In the genomic region with DNA sequence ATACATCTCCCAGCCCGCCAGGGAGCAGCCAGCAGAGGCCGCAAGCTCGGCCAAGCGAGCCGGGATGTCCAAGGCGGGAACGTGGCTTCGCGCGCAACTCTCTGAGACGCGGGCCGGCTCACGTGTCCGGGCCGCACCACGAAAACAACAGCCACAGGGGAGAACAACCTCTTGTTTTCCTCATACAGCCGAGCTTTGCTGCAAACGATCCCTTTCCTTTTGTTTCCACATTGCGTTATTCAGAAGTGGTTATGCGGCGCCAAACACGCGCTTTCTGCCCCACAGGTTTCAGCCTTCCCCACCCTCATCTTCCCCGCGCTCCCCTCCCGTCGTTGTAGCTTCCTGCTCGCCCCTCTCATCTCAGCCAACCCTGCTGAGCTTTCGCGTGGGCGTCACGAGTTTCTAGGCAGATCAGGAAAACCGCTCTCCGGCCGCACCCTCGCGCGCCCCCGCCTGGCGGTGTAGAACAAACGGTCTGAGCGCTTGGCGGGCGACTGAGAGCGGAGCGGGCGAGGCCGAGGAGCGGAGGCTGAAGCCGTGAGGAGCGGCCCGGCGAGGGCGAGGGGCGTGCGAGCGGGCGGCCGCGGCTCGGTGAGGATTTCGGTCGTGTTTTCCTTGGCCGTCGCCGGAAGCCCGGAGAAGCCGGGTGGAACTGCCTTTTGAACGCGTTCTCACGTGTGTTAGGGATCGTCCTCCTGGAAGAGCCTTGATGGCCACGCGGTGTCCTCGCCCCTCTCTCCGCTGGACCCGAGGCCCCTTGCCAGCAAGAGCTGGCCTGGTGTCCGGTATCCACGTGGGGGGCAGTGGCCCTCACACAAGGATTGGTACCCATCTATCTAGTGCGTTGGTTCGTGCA, we compare ENCODE assay signal across 1 cellular context.
A peak's percentile ranks its signal among the peaks of the same experiment; 100 is the strongest.
TF ChIP-seq lines count a peak whose summit lies in the region.

No MANE protein-coding gene starts in this region.

TF ChIP-seq in K562, 482 proteins besides CTCF, POLR2A, EP300 and RAD21 (continued from another document and continues in another):
- TF ChIP-seq, protein P1, sequence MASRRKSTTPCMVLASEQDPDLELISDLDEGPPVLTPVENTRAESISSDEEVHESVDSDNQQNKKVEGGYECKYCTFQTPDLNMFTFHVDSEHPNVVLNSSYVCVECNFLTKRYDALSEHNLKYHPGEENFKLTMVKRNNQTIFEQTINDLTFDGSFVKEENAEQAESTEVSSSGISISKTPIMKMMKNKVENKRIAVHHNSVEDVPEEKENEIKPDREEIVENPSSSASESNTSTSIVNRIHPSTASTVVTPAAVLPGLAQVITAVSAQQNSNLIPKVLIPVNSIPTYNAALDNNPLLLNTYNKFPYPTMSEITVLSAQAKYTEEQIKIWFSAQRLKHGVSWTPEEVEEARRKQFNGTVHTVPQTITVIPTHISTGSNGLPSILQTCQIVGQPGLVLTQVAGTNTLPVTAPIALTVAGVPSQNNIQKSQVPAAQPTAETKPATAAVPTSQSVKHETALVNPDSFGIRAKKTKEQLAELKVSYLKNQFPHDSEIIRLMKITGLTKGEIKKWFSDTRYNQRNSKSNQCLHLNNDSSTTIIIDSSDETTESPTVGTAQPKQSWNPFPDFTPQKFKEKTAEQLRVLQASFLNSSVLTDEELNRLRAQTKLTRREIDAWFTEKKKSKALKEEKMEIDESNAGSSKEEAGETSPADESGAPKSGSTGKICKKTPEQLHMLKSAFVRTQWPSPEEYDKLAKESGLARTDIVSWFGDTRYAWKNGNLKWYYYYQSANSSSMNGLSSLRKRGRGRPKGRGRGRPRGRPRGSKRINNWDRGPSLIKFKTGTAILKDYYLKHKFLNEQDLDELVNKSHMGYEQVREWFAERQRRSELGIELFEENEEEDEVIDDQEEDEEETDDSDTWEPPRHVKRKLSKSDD (conservative IDR thresholded peaks at IDR 0.05; ENCODE audit: low read length): peak; percentile 56; the same call in 1 of the 2 replicates
- TF ChIP-seq COPS2 (conservative IDR thresholded peaks at IDR 0.05) (no peak), ATF1 (CRISPR knock-in tag; IDR thresholded peaks at IDR 0.05) (peak; percentile 67; the same call in 1 of the 2 replicates), ATF1 (tag; IDR thresholded peaks at IDR 0.05) (peak; percentile 99), BCOR (IDR thresholded peaks at IDR 0.05) (no peak), E4F1 (CRISPR knock-in tag; IDR thresholded peaks at IDR 0.05; ENCODE audit: borderline replicate concordance) (no peak), ZNF398 (CRISPR knock-in tag; IDR thresholded peaks at IDR 0.05) (no peak), KDM5B (IDR thresholded peaks at IDR 0.05; ENCODE audit: insufficient replicate concordance, low read depth, low read length) (no peak), ZNF384 (IDR thresholded peaks at IDR 0.05; ENCODE audit: low read depth, low read length) (no peak), RFX5 (IDR thresholded peaks at IDR 0.05; ENCODE audit: low read depth, low read length) (peak; percentile 97), MAZ (CRISPR knock-in tag; conservative IDR thresholded peaks at IDR 0.05 in 1 of 2, IDR thresholded peaks at IDR 0.05 in 1 of 2) (peak in 1 of 2 experiments; percentile 88; a peak in 3 of 4 replicates), JUND (IDR thresholded peaks at IDR 0.05; ENCODE audit: borderline replicate concordance, low read depth, low read length) (peak; percentile 97), JUND (tag; IDR thresholded peaks at IDR 0.05; ENCODE audit: borderline replicate concordance, low read depth, low read length) (peak; percentile 53; the same call in 1 of the 3 replicates), CC2D1A (IDR thresholded peaks at IDR 0.05) (no peak; the same call in 1 of the 2 replicates), ZNF24 (IDR thresholded peaks at IDR 0.05) (peak; percentile 69; the same call in 1 of the 2 replicates), TSHZ1 (CRISPR knock-in tag; IDR thresholded peaks at IDR 0.05) (peak; percentile 75), HNRNPH1 (optimal IDR thresholded peaks at IDR 0.05; ENCODE audit: low read depth, low read length) (no peak), ZNF644 (tag; IDR thresholded peaks at IDR 0.05; ENCODE audit: low read depth) (0 out of 2 replicates have a peak, but pooled peaks have one; percentile 44), ZNF408 (CRISPR knock-in tag; IDR thresholded peaks at IDR 0.05; ENCODE audit: low read depth) (no peak), ATF7 (IDR thresholded peaks at IDR 0.05) (peak; percentile 100), ZNF507 (tag; conservative IDR thresholded peaks at IDR 0.05) (no peak), PHTF2 (CRISPR knock-in tag; IDR thresholded peaks at IDR 0.05) (no peak), MIER1 (IDR thresholded peaks at IDR 0.05; ENCODE audit: low read depth) (peak; percentile 77; the same call in 1 of the 2 replicates), TAL1 (IDR thresholded peaks at IDR 0.05) (no peak; the same call in 1 of the 2 replicates), FOXP1 (CRISPR knock-in tag; IDR thresholded peaks at IDR 0.05) (peak; percentile 94), SREBF1 (IDR thresholded peaks at IDR 0.05; ENCODE audit: borderline replicate concordance, low read depth, low read length) (peak; percentile 93), FOXJ3 (CRISPR knock-in tag; IDR thresholded peaks at IDR 0.05) (no peak), SLC30A9 (CRISPR knock-in tag; IDR thresholded peaks at IDR 0.05) (no peak), NR2F6 (CRISPR knock-in tag; IDR thresholded peaks at IDR 0.05) (no peak), MLLT1 (IDR thresholded peaks at IDR 0.05) (peak in 1 of 2 experiments; percentile 49; a peak in 2 of 4 replicates), ZNF778 (CRISPR knock-in tag; IDR thresholded peaks at IDR 0.05) (no peak), GMEB1 (CRISPR knock-in tag; IDR thresholded peaks at IDR 0.05) (peak; percentile 44), ATF2 (CRISPR knock-in tag; IDR thresholded peaks at IDR 0.05) (no peak)
- TF ChIP-seq, protein P2, sequence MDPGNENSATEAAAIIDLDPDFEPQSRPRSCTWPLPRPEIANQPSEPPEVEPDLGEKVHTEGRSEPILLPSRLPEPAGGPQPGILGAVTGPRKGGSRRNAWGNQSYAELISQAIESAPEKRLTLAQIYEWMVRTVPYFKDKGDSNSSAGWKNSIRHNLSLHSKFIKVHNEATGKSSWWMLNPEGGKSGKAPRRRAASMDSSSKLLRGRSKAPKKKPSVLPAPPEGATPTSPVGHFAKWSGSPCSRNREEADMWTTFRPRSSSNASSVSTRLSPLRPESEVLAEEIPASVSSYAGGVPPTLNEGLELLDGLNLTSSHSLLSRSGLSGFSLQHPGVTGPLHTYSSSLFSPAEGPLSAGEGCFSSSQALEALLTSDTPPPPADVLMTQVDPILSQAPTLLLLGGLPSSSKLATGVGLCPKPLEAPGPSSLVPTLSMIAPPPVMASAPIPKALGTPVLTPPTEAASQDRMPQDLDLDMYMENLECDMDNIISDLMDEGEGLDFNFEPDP (CRISPR knock-in tag; IDR thresholded peaks at IDR 0.05): no peak
- TF ChIP-seq, protein P3, sequence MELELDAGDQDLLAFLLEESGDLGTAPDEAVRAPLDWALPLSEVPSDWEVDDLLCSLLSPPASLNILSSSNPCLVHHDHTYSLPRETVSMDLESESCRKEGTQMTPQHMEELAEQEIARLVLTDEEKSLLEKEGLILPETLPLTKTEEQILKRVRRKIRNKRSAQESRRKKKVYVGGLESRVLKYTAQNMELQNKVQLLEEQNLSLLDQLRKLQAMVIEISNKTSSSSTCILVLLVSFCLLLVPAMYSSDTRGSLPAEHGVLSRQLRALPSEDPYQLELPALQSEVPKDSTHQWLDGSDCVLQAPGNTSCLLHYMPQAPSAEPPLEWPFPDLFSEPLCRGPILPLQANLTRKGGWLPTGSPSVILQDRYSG (tag; conservative IDR thresholded peaks at IDR 0.05; ENCODE audit: low read depth): peak; percentile 91
